In the genomic region with DNA sequence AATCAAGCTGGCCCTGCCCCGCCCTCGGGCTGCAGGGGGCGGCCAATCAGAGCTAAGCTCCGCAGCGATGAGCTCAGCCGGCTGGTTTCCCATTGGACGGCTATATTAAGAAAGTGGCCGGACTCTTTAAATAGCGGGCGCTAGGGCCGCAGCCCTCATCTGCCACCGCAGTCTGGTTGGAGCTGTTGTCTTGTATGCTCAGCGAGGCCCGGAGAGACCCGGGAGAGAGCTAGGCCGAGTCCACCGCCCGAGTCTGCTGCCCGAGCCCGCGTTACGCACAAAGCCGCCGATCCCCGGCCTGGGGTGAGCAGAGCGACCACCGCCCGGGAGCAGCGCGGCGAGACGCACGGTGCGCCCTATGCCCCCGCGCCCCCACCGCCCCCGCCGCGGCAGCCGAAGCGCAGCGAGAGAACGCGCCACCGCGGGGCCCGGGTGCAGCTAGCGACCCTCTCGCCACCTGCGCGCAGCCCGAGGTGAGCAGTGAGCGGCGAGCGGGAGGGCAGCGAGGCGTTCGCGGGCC, we compare ENCODE assay signal across 8 cellular contexts. TPM values are rescaled to one million over a fixed set of nuclear protein-coding genes. Genes with fewer than 3 reads are reported as not detected.
DNase-seq lines count a peak whose midpoint lies in the region; ATAC-seq and TF ChIP-seq lines count a peak whose summit lies in the region.

A gene (plus strand): TSS at position 158 of the 520 bp plus-strand sequence. CDS start 392 bp downstream, outside the sequence.

- peak within 1 kb of the TSS; percentile 84 to 100 for H3K9ac ChIP-seq in colonic mucosa (ENCODE audit: low read depth in 2 of 2, low read length in 2 of 2)

- H3K9me3 ChIP-seq in colonic mucosa = no peaks in the 10 kb centered on the region

- TF ChIP-seq POLR2A in GM19099 (IDR thresholded peaks at IDR 0.05; ENCODE audit: extremely low read depth, insufficient read length, low read depth) = peak; percentile 99

- H3K4me3 ChIP-seq in AG10803 (ENCODE audit: low read length) = peak within 1 kb of the TSS; percentile 91
- peak within 1 kb of the TSS; percentile 89 for H3K4me3 ChIP-seq in colonic mucosa

- no peak for TF ChIP-seq CTCF in AG10803 (conservative IDR thresholded peaks at IDR 0.05; ENCODE audit: low read length)
- TF ChIP-seq CTCF in colonic mucosa (IDR thresholded peaks at IDR 0.05) = no peak

- DNase-seq in AG10803 (ENCODE audit: low read depth) = peak; percentile 99
- peak; percentile 96 for DNase-seq in NCI-H510A (lab: John Stamatoyannopoulos, UW)
- peak; percentile 96 for DNase-seq in activated CD4-positive, alpha-beta T cell treated with anti-CD3 and anti-CD28 coated beads, Interleukin-2, amount 10 ng/mL, durations not matched to agents 24 days and 14 days
- peak; percentile 97 for DNase-seq in colonic mucosa
- peak; percentile 99 for DNase-seq in kidney tubule cell (ENCODE audit: low spot score)
- DNase-seq in stimulated activated CD4-positive, alpha-beta T cell treated with anti-CD3 and anti-CD28 coated beads, Interleukin-1b, Interleukin-23, amount 100 ng/mL, for 1 hour (ENCODE audit: low read depth in 2 of 2) = peak; percentile 66 to 67

- no peaks in the 10 kb centered on the region for H3K36me3 Mint-ChIP-seq in activated CD4-positive, alpha-beta T cell treated with anti-CD3 and anti-CD28 coated beads, Interleukin-2, amount 10 ng/mL, durations not matched to agents 24 days and 14 days (ENCODE audit: low read depth)

- no peaks in the 10 kb centered on the region for H3K27me3 ChIP-seq in colonic mucosa

- peaks cover 57% of the 10 kb centered on the region for H3K27me3 Mint-ChIP-seq in activated CD4-positive, alpha-beta T cell treated with anti-CD3 and anti-CD28 coated beads, Interleukin-2, amount 10 ng/mL, durations not matched to agents 24 days and 14 days

- no peaks in the 10 kb centered on the region for H3K9me3 Mint-ChIP-seq in activated CD4-positive, alpha-beta T cell treated with anti-CD3 and anti-CD28 coated beads, Interleukin-2, amount 10 ng/mL, durations not matched to agents 24 days and 14 days

- intact Hi-C loops in activated CD4-positive, alpha-beta T cell treated with anti-CD3 and anti-CD28 coated beads, Interleukin-2, amount 10 ng/mL, durations not matched to agents 24 days and 14 days (cut with micrococcal nuclease) = loop anchor here (1.0 to 10.0 kb wide), 7 partner anchors 16 to 1100 kb away; a partner anchor contains a TSS
- intact Hi-C loops in colonic mucosa (cut with DNase I) = no loop called here

- H3K27ac ChIP-seq in colonic mucosa = peak within 1 kb of the TSS; percentile 95

- H3K27ac Mint-ChIP-seq in activated CD4-positive, alpha-beta T cell treated with anti-CD3 and anti-CD28 coated beads, Interleukin-2, amount 10 ng/mL, durations not matched to agents 24 days and 14 days = peak within 1 kb of the TSS; percentile 74

- H3K4me1 ChIP-seq in colonic mucosa = no peaks in the 10 kb centered on the region

- peak within 1 kb of the TSS; percentile 77 for H3K4me3 Mint-ChIP-seq in activated CD4-positive, alpha-beta T cell treated with anti-CD3 and anti-CD28 coated beads, Interleukin-2, amount 10 ng/mL, durations not matched to agents 24 days and 14 days

- ATAC-seq in HG03378 (IDR thresholded peaks at IDR 0.05; ENCODE audit: unreplicated experiment) = peak; percentile 98

- no peaks in the 10 kb centered on the region for H3K36me3 ChIP-seq in colonic mucosa

- peaks cover 6% of the 10 kb centered on the region for H3K4me1 Mint-ChIP-seq in activated CD4-positive, alpha-beta T cell treated with anti-CD3 and anti-CD28 coated beads, Interleukin-2, amount 10 ng/mL, durations not matched to agents 24 days and 14 days

RNA-seq across cellular contexts. Expression of the gene that starts here (rescaled TPM):
- 16.4 and 18.5 TPM in 2 replicates for total RNA-seq in activated CD4-positive, alpha-beta T cell treated with anti-CD3 and anti-CD28 coated beads, Interleukin-2, amount 10 ng/mL, durations not matched to agents 24 days and 14 days
- total RNA-seq in colonic mucosa = 100 to 1,000 TPM in 1 of 2 donors, 10 to 100 TPM in 1; 77.5 to 165 TPM

Comparison
In these comparisons a context has a peak if more than half of its experiments do, and no peak if none do; other contexts are left out.
1. Peak in every context shown above with its lines: DNase-seq, ATAC-seq, H3K4me3 ChIP-seq and H3K27ac ChIP-seq.